Comparison of ENCODE assay signal across 16 cellular contexts in the genomic region with DNA sequence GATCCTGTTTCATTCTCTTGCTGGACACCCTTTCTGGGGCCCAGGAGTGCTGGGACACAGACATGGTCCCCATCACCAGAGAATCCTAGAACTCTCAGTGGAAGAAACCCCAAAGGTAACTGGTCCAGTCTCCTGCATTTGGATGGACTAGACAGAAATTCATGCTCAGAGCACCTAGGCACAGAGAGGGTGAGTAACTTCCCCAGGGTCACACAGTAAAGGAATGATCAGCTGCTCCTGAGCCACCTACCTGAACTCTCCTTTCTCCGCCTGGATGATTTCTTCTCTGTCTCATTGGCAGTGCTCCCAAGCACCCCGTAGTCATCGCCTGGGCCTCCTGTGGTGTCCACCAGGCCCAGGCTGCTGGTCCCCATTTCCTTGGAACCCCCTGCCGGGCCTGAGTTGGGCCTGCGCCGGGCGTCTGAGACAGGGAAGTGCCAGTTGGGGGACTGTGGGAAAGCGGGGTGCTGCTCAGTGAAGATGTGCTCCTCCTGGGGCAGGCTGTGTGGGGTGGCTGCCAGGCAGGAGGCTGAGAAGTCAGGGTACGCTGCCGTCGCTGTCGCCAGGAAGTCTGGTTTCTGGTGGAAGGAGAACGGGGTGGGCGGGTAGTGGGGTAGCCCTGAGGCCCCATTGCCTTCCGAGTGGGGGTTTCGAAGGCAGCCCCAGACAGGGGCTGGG. TPM values are rescaled to one million over a fixed set of nuclear protein-coding genes. Genes with fewer than 3 reads are reported as not detected.
DNase-seq lines count a peak whose midpoint lies in the region; ATAC-seq and TF ChIP-seq lines count a peak whose summit lies in the region.
"Had no signal": no experiment of that assay in that cellular context is flagged by ENCODE, and none has a peak within 500 bp of the region (broad histone marks: within the 10 kb centered on the region; RNA-seq: fewer than 3 reads in every experiment).

No MANE protein-coding gene starts in this region.

- no peak overlapping the region for H3K4me2 ChIP-seq in IMR-90 (ENCODE audit: low read depth, low read length)

- dilution Hi-C loops in IMR-90 (cut with HindIII; ENCODE audit: low sequenced_read_pairs, unreplicated experiment), result no loop called here

- H3K27me3 Mint-ChIP-seq in activated T-cell treated with anti-CD3 and anti-CD28 coated beads, Interleukin-2, amount 50 U/mL, for 4 hours (ENCODE audit: low read depth), result no peaks in the 10 kb centered on the region
- no peaks in the 10 kb centered on the region for H3K27me3 Mint-ChIP-seq in osteocyte (ENCODE audit: unreplicated experiment)

- H3K4me1 ChIP-seq in IMR-90 (ENCODE audit: control insufficient read depth, insufficient read depth, low read length), result peaks cover 9% of the 10 kb centered on the region

- H4K20me1 ChIP-seq in IMR-90 (ENCODE audit: insufficient read depth, low read length), result no peaks in the 10 kb centered on the region

- H3K27me3 ChIP-seq in IMR-90 (ENCODE audit: control insufficient read depth, insufficient read depth, low read length), result peaks cover 29% of the 10 kb centered on the region

- TF ChIP-seq CTCF in IMR-90 (conservative IDR thresholded peaks at IDR 0.05; ENCODE audit: low read depth, low read length) (no peak), coronary artery (IDR thresholded peaks at IDR 0.05) (no peak), osteocyte (IDR thresholded peaks at IDR 0.05) (no peak)

- H3K4me1 Mint-ChIP-seq in activated T-cell treated with anti-CD3 and anti-CD28 coated beads, Interleukin-2, amount 50 U/mL, for 4 hours (ENCODE audit: low read depth), result peaks cover 47% of the 10 kb centered on the region
- peaks cover 33% of the 10 kb centered on the region for H3K4me1 Mint-ChIP-seq in osteocyte (ENCODE audit: unreplicated experiment)

- H3K56ac ChIP-seq in IMR-90 (ENCODE audit: extremely low read depth, insufficient read depth, low read length), result no peak overlapping the region

- no peak for DNase-seq in activated T-cell treated with anti-CD3 and anti-CD28 coated beads, Interleukin-2, amount 50 U/mL, for 4 hours
- no peak for DNase-seq in activated T-cell treated with anti-CD3 and anti-CD28 coated beads, Interleukin-2, amount 50 U/mL, for 1 hour
- DNase-seq in IMR-90 (no peak), coronary artery (ENCODE audit: low spot score) (no peak), osteocyte (ENCODE audit: extremely low spot score, unreplicated experiment) (no peak), SIG-M5 treated with dmso at 0.1 percent for 504 hours (lab: John Stamatoyannopoulos, UW; ENCODE audit: unreplicated experiment) (no peak)
- DNase-seq: activated gamma-delta T cell treated with Interleukin-2 at 50 U/mL for 16 hours, NCI-H1048, stomach had no signal

- H2BK15ac ChIP-seq in IMR-90 (ENCODE audit: low read depth, low read length), result no peak overlapping the region

- no peak overlapping the region for H2BK5ac ChIP-seq in IMR-90 (ENCODE audit: low read depth, low read length, poor library complexity, severe bottlenecking)

- H3K9ac ChIP-seq in IMR-90 (ENCODE audit: low read depth, low read length), result no peak overlapping the region

- H3K36me3 ChIP-seq in IMR-90 (ENCODE audit: control insufficient read depth, insufficient read depth, low read length), result no peaks in the 10 kb centered on the region
- H3K36me3 ChIP-seq: stomach had no signal

- intact Hi-C loops in IMR-90 (cut with micrococcal nuclease), result no loop called here

- no peak overlapping the region for H2BK120ac ChIP-seq in IMR-90 (ENCODE audit: low read depth, low read length)

- in situ Hi-C loops in IMR-90 (cut with MboI; ENCODE audit: low sequenced_read_pairs), result no loop called here

- no peaks in the 10 kb centered on the region for H3K9me3 Mint-ChIP-seq in activated T-cell treated with anti-CD3 and anti-CD28 coated beads, Interleukin-2, amount 50 U/mL, for 4 hours
- no peaks in the 10 kb centered on the region for H3K9me3 Mint-ChIP-seq in osteocyte (ENCODE audit: unreplicated experiment)
- H3K9me3 Mint-ChIP-seq: IgD-negative memory B cell had no signal

- H3K14ac ChIP-seq in IMR-90 (replicated peaks; ENCODE audit: low read depth, low read length), result no peak overlapping the region

- BruUV-seq in IMR-90 (replicated peaks; lab: Mats Ljungman, UMichigan), result no TSS peak

- no peak for ATAC-seq in activated T-cell treated with anti-CD3 and anti-CD28 coated beads, Interleukin-2, amount 50 U/mL, for 4 hours
- no peak for ATAC-seq in IMR-90 (ENCODE audit: low read depth)
- ATAC-seq in HG02588 (IDR thresholded peaks at IDR 0.05; ENCODE audit: unreplicated experiment), result no peak

- no peak overlapping the region for H3K4me3 ChIP-seq in IMR-90 (ENCODE audit: insufficient read depth, low read depth, low read length)
- peak overlapping the region; percentile 17 for H3K4me3 ChIP-seq in coronary artery
- peak overlapping the region; percentile 13 to 33 (median 16) for H3K4me3 ChIP-seq in skin epidermis

- peak overlapping the region; percentile 74 for H3K4me3 Mint-ChIP-seq in activated T-cell treated with anti-CD3 and anti-CD28 coated beads, Interleukin-2, amount 50 U/mL, for 4 hours
- H3K4me3 Mint-ChIP-seq in osteocyte (ENCODE audit: unreplicated experiment), result no peak overlapping the region
- H3K4me3 Mint-ChIP-seq: IgD-negative memory B cell had no signal

- TF ChIP-seq POLR2A in IMR-90 (IDR thresholded peaks at IDR 0.05; ENCODE audit: low read depth, low read length), result no peak

- no CpG with 5 or more reads among the region's 16 CpGs for whole genome bisulfite sequencing in IMR-90 (ENCODE audit: extremely low coverage in 2 of 2, insufficient read length in 1 of 2), 2 experiments

- H3K79me1 ChIP-seq in IMR-90 (ENCODE audit: low read depth in 1 of 2, low read length in 2 of 2), result no peaks in the 10 kb centered on the region

- no peak overlapping the region for H3K4ac ChIP-seq in IMR-90 (ENCODE audit: low read depth, low read length)

- POLR2A ChIA-PET in IMR-90 (lab: Charles Lee; ENCODE audit: unreplicated experiment), result no interaction called here

- H4K5ac ChIP-seq in IMR-90 (ENCODE audit: low read depth, low read length), result no peak overlapping the region

- H2BK20ac ChIP-seq in IMR-90 (ENCODE audit: low read depth, low read length), result no peak overlapping the region

- H3K27ac ChIP-seq in IMR-90 (ENCODE audit: insufficient read depth, low read length) (no peak overlapping the region), coronary artery (peak overlapping the region in 1 of 2 donors; percentile 31), skin epidermis (peak overlapping the region in 17 of 21 experiments; percentile 8 to 81 (median 59))
- H3K27ac ChIP-seq: VCaP had no signal

- H2AK5ac ChIP-seq in IMR-90 (ENCODE audit: low read depth, low read length), result no peak overlapping the region

- H3K9me1 ChIP-seq in IMR-90 (ENCODE audit: insufficient read depth, low read length), result no peaks in the 10 kb centered on the region; the same call in 1 of the 2 replicates

- no peak overlapping the region for H3K23ac ChIP-seq in IMR-90 (ENCODE audit: low read depth, low read length)

- no peak overlapping the region for H2AFZ ChIP-seq in IMR-90 (replicated peaks; ENCODE audit: low read length, poor library complexity)

- CTCF ChIA-PET in IMR-90 (lab: Yijun Ruan, JAX), result no interaction called here

- no peaks in the 10 kb centered on the region for H3K36me3 Mint-ChIP-seq in activated T-cell treated with anti-CD3 and anti-CD28 coated beads, Interleukin-2, amount 50 U/mL, for 4 hours (ENCODE audit: insufficient read depth)
- no peaks in the 10 kb centered on the region for H3K36me3 Mint-ChIP-seq in osteocyte (ENCODE audit: unreplicated experiment)

- no peak overlapping the region for H3K18ac ChIP-seq in IMR-90 (ENCODE audit: low read depth, low read length)

- peak overlapping the region; percentile 29 for H2AK9ac ChIP-seq in IMR-90 (replicated peaks; ENCODE audit: low read depth, low read length, poor library complexity)

- H3K9me3 ChIP-seq in IMR-90 (ENCODE audit: control insufficient read depth, insufficient read depth, low read length), result no peaks in the 10 kb centered on the region
- H3K9me3 ChIP-seq: stomach had no signal

- H4K8ac ChIP-seq in IMR-90 (ENCODE audit: low read depth in 2 of 2, low read length in 2 of 2), result no peak overlapping the region

- no peak for TF ChIP-seq RAD21 in IMR-90 (IDR thresholded peaks at IDR 0.05; ENCODE audit: low read length)

- H4K91ac ChIP-seq in IMR-90 (ENCODE audit: insufficient read depth, low read depth, low read length), result no peak overlapping the region

- H3K27ac Mint-ChIP-seq in osteocyte (ENCODE audit: unreplicated experiment), result no peak overlapping the region
- H3K27ac Mint-ChIP-seq: IgD-negative memory B cell had no signal

TF ChIP-seq in IMR-90, 13 proteins besides CTCF, POLR2A, EP300 and RAD21 (continues in another document):
- no peak for TF ChIP-seq RFX5 (IDR thresholded peaks at IDR 0.05; ENCODE audit: low read depth, low read length)
- TF ChIP-seq SMC3 (IDR thresholded peaks at IDR 0.05; ENCODE audit: low read depth, low read length), result no peak
- TF ChIP-seq MAFK (IDR thresholded peaks at IDR 0.05; ENCODE audit: low read depth, low read length), result no peak
- TF ChIP-seq RCOR1 (IDR thresholded peaks at IDR 0.05; ENCODE audit: insufficient replicate concordance, low read length), result no peak
- no peak for TF ChIP-seq MXI1 (IDR thresholded peaks at IDR 0.05; ENCODE audit: borderline replicate concordance, low read depth, low read length)
- no peak for TF ChIP-seq BHLHE40 (IDR thresholded peaks at IDR 0.05; ENCODE audit: low read depth, low read length)
- TF ChIP-seq FOS (IDR thresholded peaks at IDR 0.05; ENCODE audit: low read depth, low read length), result no peak
- TF ChIP-seq, protein P1, sequence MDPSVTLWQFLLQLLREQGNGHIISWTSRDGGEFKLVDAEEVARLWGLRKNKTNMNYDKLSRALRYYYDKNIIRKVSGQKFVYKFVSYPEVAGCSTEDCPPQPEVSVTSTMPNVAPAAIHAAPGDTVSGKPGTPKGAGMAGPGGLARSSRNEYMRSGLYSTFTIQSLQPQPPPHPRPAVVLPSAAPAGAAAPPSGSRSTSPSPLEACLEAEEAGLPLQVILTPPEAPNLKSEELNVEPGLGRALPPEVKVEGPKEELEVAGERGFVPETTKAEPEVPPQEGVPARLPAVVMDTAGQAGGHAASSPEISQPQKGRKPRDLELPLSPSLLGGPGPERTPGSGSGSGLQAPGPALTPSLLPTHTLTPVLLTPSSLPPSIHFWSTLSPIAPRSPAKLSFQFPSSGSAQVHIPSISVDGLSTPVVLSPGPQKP (IDR thresholded peaks at IDR 0.05; ENCODE audit: borderline replicate concordance, low read depth, low read length), result no peak
- no peak for TF ChIP-seq CHD1 (IDR thresholded peaks at IDR 0.05; ENCODE audit: low read depth, low read length)
- no peak for TF ChIP-seq CEBPB (IDR thresholded peaks at IDR 0.05; ENCODE audit: low read depth, low read length)
- no peak for TF ChIP-seq NFE2L2 (IDR thresholded peaks at IDR 0.05; ENCODE audit: low read depth, low read length)

RNA-seq across cellular contexts. Expression of gene MEOX1, which starts 0.8 kb away (rescaled TPM):
- under 1 TPM; 0.21 to 0.35 (median 0.24) TPM for total RNA-seq in activated T-cell treated with anti-CD3 and anti-CD28 coated beads, Interleukin-2, amount 50 U/mL, for 4 hours
- total RNA-seq in IMR-90 (2012; rRNA removed) (0.72 and 0.83 TPM in 2 replicates), osteocyte (not detected in 2 replicates)
- polyA plus RNA-seq in IMR-90 (2012; rRNA removed), result 0.48 and 0.52 TPM in 2 replicates
- 0.40 and 0.52 TPM in 2 replicates for polyA plus RNA-seq in IMR-90 (2012; cell fraction: cytosol; rRNA removed)
- 0.32 and 0.38 TPM in 2 replicates for polyA plus RNA-seq in IMR-90 (2012; cell fraction: nucleus; rRNA removed; ENCODE audit: low replicate concordance)
- total RNA-seq: H4, pulmonary artery endothelial cell, SK-MEL-5 had no signal
- polyA plus RNA-seq: IgD-negative memory B cell had no signal
